ENCODE assay signal across 23 cellular contexts in genomic region chr7:149562602-149563001, GRCh38.
DNase-seq lines count a peak whose midpoint lies in the region; ATAC-seq and TF ChIP-seq lines count a peak whose summit lies in the region.
"Had no signal": no experiment of that assay in that cellular context is flagged by ENCODE, and none has a peak within 500 bp of the region (broad histone marks: within the 10 kb centered on the region; RNA-seq: fewer than 3 reads in every experiment).

No MANE protein-coding gene starts in this region.

- H3K36me3 Mint-ChIP-seq in stimulated activated effector memory CD8-positive, alpha-beta T cell treated with anti-CD3 and anti-CD28 coated beads, Interleukin-12 subunit alpha, Interleukin-12 subunit beta, amount 100 ng/mL, for 72 hours, result peaks cover 53% of the 10 kb centered on the region

- ATAC-seq in GM21381 (IDR thresholded peaks at IDR 0.05; ENCODE audit: unreplicated experiment), result no peak
- no peak for ATAC-seq in stimulated activated effector memory CD8-positive, alpha-beta T cell treated with anti-CD3 and anti-CD28 coated beads, Interleukin-12 subunit alpha, Interleukin-12 subunit beta, amount 100 ng/mL, for 72 hours
- ATAC-seq: psoas muscle had no signal

- no peak overlapping the region for H3K27ac Mint-ChIP-seq in stimulated activated effector memory CD8-positive, alpha-beta T cell treated with anti-CD3 and anti-CD28 coated beads, Interleukin-12 subunit alpha, Interleukin-12 subunit beta, amount 100 ng/mL, for 72 hours
- H3K27ac Mint-ChIP-seq: activated T-cell treated with anti-CD3 and anti-CD28 coated beads, Interleukin-2, amount 50 U/mL, for 24 hours; B cell had no signal

- no peak for TF ChIP-seq CTCF in astrocyte of the cerebellum (IDR thresholded peaks at IDR 0.05; ENCODE audit: low read depth, low read length, missing control alignments)
- no peak for TF ChIP-seq CTCF in fibroblast of pulmonary artery (IDR thresholded peaks at IDR 0.05; ENCODE audit: low read length, missing control alignments)
- TF ChIP-seq CTCF in retinal pigment epithelial cell (conservative IDR thresholded peaks at IDR 0.05; ENCODE audit: low read depth, low read length), result no peak

- H3K9me3 Mint-ChIP-seq in stimulated activated effector memory CD8-positive, alpha-beta T cell treated with anti-CD3 and anti-CD28 coated beads, Interleukin-12 subunit alpha, Interleukin-12 subunit beta, amount 100 ng/mL, for 72 hours, result no peaks in the 10 kb centered on the region

- H3K4me1 Mint-ChIP-seq in stimulated activated effector memory CD8-positive, alpha-beta T cell treated with anti-CD3 and anti-CD28 coated beads, Interleukin-12 subunit alpha, Interleukin-12 subunit beta, amount 100 ng/mL, for 72 hours, result peaks cover 36% of the 10 kb centered on the region
- H3K4me1 Mint-ChIP-seq: B cell had no signal

- no peak overlapping the region for H3K4me3 ChIP-seq in astrocyte of the cerebellum (ENCODE audit: low read depth, low read length)
- H3K4me3 ChIP-seq in fibroblast of pulmonary artery (replicated peaks; ENCODE audit: low read depth, low read length), result no peak overlapping the region
- H3K4me3 ChIP-seq in retinal pigment epithelial cell (ENCODE audit: low read length), result no peak overlapping the region
- H3K4me3 ChIP-seq: HAP-1, Peyer's patch, psoas muscle, SJCRH30, thoracic aorta had no signal

- no peak overlapping the region for H3K4me3 Mint-ChIP-seq in stimulated activated effector memory CD8-positive, alpha-beta T cell treated with anti-CD3 and anti-CD28 coated beads, Interleukin-12 subunit alpha, Interleukin-12 subunit beta, amount 100 ng/mL, for 72 hours
- H3K4me3 Mint-ChIP-seq: activated T-cell treated with anti-CD3 and anti-CD28 coated beads, Interleukin-2, amount 50 U/mL, for 24 hours; B cell had no signal

- DNase-seq in ELR (ENCODE audit: low read depth) (peak; percentile 71), astrocyte of the cerebellum (ENCODE audit: low read depth) (peak; percentile 12), fibroblast of pulmonary artery (ENCODE audit: low read depth) (peak; percentile 13), retinal pigment epithelial cell (ENCODE audit: low read depth) (peak; percentile 12), foreskin melanocyte (no peak)
- DNase-seq in stimulated activated effector memory CD8-positive, alpha-beta T cell treated with anti-CD3 and anti-CD28 coated beads, Interleukin-12 subunit alpha, Interleukin-12 subunit beta, amount 100 ng/mL, for 72 hours (ENCODE audit: low spot score in 2 of 2), result no peak
- DNase-seq: activated CD8-positive, alpha-beta memory T cell treated with anti-CD3 and anti-CD28 coated beads for 24 hours; activated T-cell treated with anti-CD3 and anti-CD28 coated beads, Interleukin-2, amount 50 U/mL, for 24 hours; effector CD4-positive, alpha-beta T cell; KBM-7; NCI-H1694; NCI-H2171; NCI-H524; Peyer's patch; psoas muscle; SJCRH30; stimulated activated CD4-positive, alpha-beta T cell treated with anti-CD3 and anti-CD28 coated beads, Interleukin-2, amount 100 ng/mL, for 48 hours; stimulated activated naive CD4-positive, alpha-beta T cell treated with Interleukin-2 at 50 U/mL for 16 hours; T-helper 1 cell had no signal

- in situ Hi-C loops in astrocyte of the cerebellum (cut with HindIII; ENCODE audit: low sequenced_read_pairs), result no loop called here

Comparison
In these comparisons a context has a peak if more than half of its experiments do, and no peak if none do; other contexts are left out.
1. DNase-seq: peak in ELR (single experiment), astrocyte of the cerebellum (single experiment), fibroblast of pulmonary artery (single experiment) and retinal pigment epithelial cell (single experiment); none in stimulated activated effector memory CD8-positive, alpha-beta T cell treated with anti-CD3 and anti-CD28 coated beads, Interleukin-12 subunit alpha, Interleukin-12 subunit beta, amount 100 ng/mL, for 72 hours (0 of 2) and foreskin melanocyte (single experiment).